Comparison of ENCODE assay signal across 12 cellular contexts in the genomic region with DNA sequence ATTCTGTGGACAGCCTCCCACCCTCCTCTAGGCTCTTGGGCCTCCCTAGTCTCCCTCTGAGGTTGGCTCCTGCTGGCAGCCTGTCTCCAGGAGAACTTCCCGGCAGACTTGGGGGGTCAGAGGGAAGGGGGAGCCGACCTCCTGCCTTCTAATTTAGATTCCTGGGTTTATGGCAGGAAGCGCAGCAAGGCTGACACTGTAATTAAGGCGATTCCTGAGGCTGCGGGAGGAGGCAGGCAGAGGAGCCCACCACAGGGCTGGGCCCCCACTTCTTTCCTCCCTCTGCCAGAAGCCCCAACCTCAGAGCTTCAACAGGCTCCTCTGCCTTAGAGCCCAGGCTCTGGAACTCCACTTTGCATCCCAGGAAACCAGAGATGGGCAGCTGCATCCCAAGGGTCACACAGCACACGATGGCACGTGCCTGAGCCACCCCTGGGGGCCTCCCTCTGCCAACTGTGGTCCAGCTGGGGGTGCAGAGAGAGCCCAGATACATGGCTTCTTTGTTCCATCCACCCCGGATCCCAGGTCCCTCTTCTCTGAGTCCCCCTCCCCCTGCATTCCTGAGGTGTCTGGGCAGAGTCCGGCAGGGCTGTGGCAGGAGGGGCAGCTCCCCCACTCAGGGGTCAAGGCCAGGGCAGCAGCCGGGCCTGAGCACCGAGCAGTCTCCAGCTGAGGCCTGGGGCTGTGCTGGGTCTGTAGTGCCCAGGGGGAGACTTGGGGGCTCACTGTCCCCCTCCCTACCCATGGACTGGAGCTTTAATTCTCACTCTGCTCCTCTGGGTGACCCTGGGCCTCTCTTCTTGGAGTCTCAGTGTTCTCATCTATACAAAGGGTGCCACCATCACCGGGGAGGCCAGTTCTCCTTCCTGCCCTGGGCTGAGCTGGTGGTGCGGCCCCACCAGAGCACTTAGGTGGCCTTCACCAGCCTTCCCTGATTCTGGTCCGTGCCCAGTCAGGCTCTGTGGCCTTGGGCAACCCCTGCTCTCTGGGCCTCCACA. TPM values are rescaled to one million over a fixed set of nuclear protein-coding genes. Genes with fewer than 3 reads are reported as not detected.
A peak's percentile ranks its signal among the peaks of the same experiment; 100 is the strongest.
DNase-seq lines count a peak whose midpoint lies in the region; ATAC-seq, FAIRE-seq and TF ChIP-seq lines count a peak whose summit lies in the region.
"Had no signal": no experiment of that assay in that cellular context is flagged by ENCODE, and none has a peak within 500 bp of the region (broad histone marks: within the 10 kb centered on the region; RNA-seq: fewer than 3 reads in every experiment).

No MANE protein-coding gene starts in this region.

- H3K27ac ChIP-seq in K562 (ENCODE audit: extremely low read depth, low read depth, low read length) = no peak overlapping the region
- H3K27ac ChIP-seq in lower lobe of right lung = no peak overlapping the region
- no peak overlapping the region for H3K27ac ChIP-seq in upper lobe of right lung
- no peak overlapping the region for H3K27ac ChIP-seq in foreskin keratinocyte
- H3K27ac ChIP-seq: thoracic aorta had no signal

- H4K20me1 ChIP-seq in K562 (replicated peaks; ENCODE audit: control insufficient read depth, insufficient read depth, low read length) = no peaks in the 10 kb centered on the region; the same call in 1 of the 2 replicates

- no peak for TF ChIP-seq CTCF in K562 (IDR thresholded peaks at IDR 0.05 in 2 of 3, conservative IDR thresholded peaks at IDR 0.05 in 1 of 3; ENCODE audit: insufficient read depth in 2 of 3, low read depth in 1 of 3, low read length in 3 of 3)
- TF ChIP-seq CTCF in lower lobe of right lung (IDR thresholded peaks at IDR 0.05) = no peak
- TF ChIP-seq CTCF in upper lobe of right lung (IDR thresholded peaks at IDR 0.05) = no peak
- no peak for TF ChIP-seq CTCF in foreskin keratinocyte (conservative IDR thresholded peaks at IDR 0.05)

- H3K27me3 ChIP-seq in K562 (ENCODE audit: control insufficient read depth in 2 of 2, insufficient read depth in 2 of 2, low read length in 2 of 2) = no peaks in the 10 kb centered on the region
- no peaks in the 10 kb centered on the region for H3K27me3 ChIP-seq in lower lobe of right lung (ENCODE audit: low read depth)
- H3K27me3 ChIP-seq in upper lobe of right lung = no peaks in the 10 kb centered on the region
- H3K27me3 ChIP-seq in foreskin keratinocyte = peaks cover 11% of the 10 kb centered on the region

- TF ChIP-seq RAD21 in K562 (CRISPR knock-in tag; conservative IDR thresholded peaks at IDR 0.05 in 1 of 2, IDR thresholded peaks at IDR 0.05 in 1 of 2) = no peak

- no peak overlapping the region for H3K4me2 ChIP-seq in K562 (ENCODE audit: insufficient read depth, low read length)

- TF ChIP-seq EP300 in K562 (IDR thresholded peaks at IDR 0.05; ENCODE audit: low read length) = no peak

- peak; percentile 40 for FAIRE-seq in HTR-8/SVneo (lab: Jason Lieb, UNC)
- no peak for FAIRE-seq in K562 (lab: Jason Lieb, UNC)

- intact Hi-C loops in K562 (cut with micrococcal nuclease) = no loop called here
- intact Hi-C loops in lower lobe of right lung (cut with DNase I) = no loop called here
- intact Hi-C loops in upper lobe of right lung (cut with DNase I) = no loop called here

- no peaks in the 10 kb centered on the region for H3K9me1 ChIP-seq in K562 (ENCODE audit: control insufficient read depth, insufficient read depth, low read length)

- ATAC-seq in K562 (peak; percentile 37), lower lobe of right lung (peak; percentile 20 to 32), upper lobe of right lung (peak; percentile 25), GM21367 (IDR thresholded peaks at IDR 0.05; ENCODE audit: unreplicated experiment) (no peak), GM21390 (IDR thresholded peaks at IDR 0.05; ENCODE audit: unreplicated experiment) (no peak), GM21447 (IDR thresholded peaks at IDR 0.05; ENCODE audit: unreplicated experiment) (no peak), foreskin keratinocyte (no peak)

- POLR2A ChIA-PET in K562 (lab: Yijun Ruan, JAX) = interaction anchor here (0.5 to 1.7 kb wide), 6 partner anchors 8 to 826 kb away, joined by 3 to 5 read pairs (median 4); no protein-coding TSS in a partner anchor

- peak overlapping the region in 1 of 2 experiments; percentile 79; a peak in 2 of 4 replicates for H3K9ac ChIP-seq in K562 (ENCODE audit: insufficient read depth in 1 of 2, low read depth in 2 of 2, low read length in 2 of 2)

- peaks cover 7% of the 10 kb centered on the region; the same call in 1 of the 2 replicates for H3K9me3 ChIP-seq in K562 (replicated peaks; ENCODE audit: control insufficient read depth, insufficient read depth, low read depth, low read length)
- peaks cover 12% of the 10 kb centered on the region for H3K9me3 ChIP-seq in lower lobe of right lung
- peaks cover 7% of the 10 kb centered on the region for H3K9me3 ChIP-seq in upper lobe of right lung

- 41% methylated on average over 14 of the region's 14 CpGs for WGBS in K562 (ENCODE audit: insufficient coverage, low coverage, missing lambda C conversion rate)

- no peak overlapping the region for H3K4me3 ChIP-seq in K562
- H3K4me3 ChIP-seq in lower lobe of right lung = no peak overlapping the region
- no peak overlapping the region for H3K4me3 ChIP-seq in upper lobe of right lung
- H3K4me3 ChIP-seq: thoracic aorta had no signal

- H3K4me1 ChIP-seq in K562 (replicated peaks in 1 of 2; ENCODE audit: control insufficient read depth in 2 of 2, insufficient read depth in 2 of 2, low read length in 2 of 2) (peaks cover 0 to 39% of the 10 kb centered on the region in 2 experiments; a peak in 3 of 5 replicates), lower lobe of right lung (no peaks in the 10 kb centered on the region), upper lobe of right lung (no peaks in the 10 kb centered on the region), foreskin keratinocyte (peaks cover 6% of the 10 kb centered on the region)

- CTCF ChIA-PET in K562 (lab: Yijun Ruan, JAX; ENCODE audit: low intra/inter-chr PET ratio) = no interaction called here

- H3K36me3 ChIP-seq in K562 (ENCODE audit: control insufficient read depth, insufficient read depth, low read length) (no peaks in the 10 kb centered on the region), lower lobe of right lung (no peaks in the 10 kb centered on the region), upper lobe of right lung (no peaks in the 10 kb centered on the region)
- H3K36me3 ChIP-seq: thoracic aorta had no signal

- peak; percentile 64 for DNase-seq in HTR-8/SVneo (ENCODE audit: insufficient read length, low spot score)
- DNase-seq in K562 (ENCODE audit: extremely low read depth in 1 of 4, low spot score in 3 of 4) = peak in 2 of 4 experiments; percentile 57 to 60
- no peak for DNase-seq in lower lobe of right lung
- DNase-seq in upper lobe of right lung = no peak
- DNase-seq in foreskin keratinocyte = no peak
- DNase-seq: COR-L47, Karpas-422, NCI-H187 treated with DMSO at 0.1 percent for 48 hours had no signal

- no peak overlapping the region for H2AFZ ChIP-seq in K562 (ENCODE audit: low read depth, low read length)

- no TSS peak for BruUV-seq in K562 (replicated peaks; lab: Mats Ljungman, UMichigan)

- TF ChIP-seq POLR2A in K562 (conservative IDR thresholded peaks at IDR 0.05) = no peak

- in situ Hi-C loops in K562 (cut with MboI) = no loop called here

- H3K79me2 ChIP-seq in K562 (ENCODE audit: control insufficient read depth, insufficient read depth, low read length) = no peaks in the 10 kb centered on the region

RNA-seq across cellular contexts. Expression of a gene that starts 39.4 kb away (rescaled TPM):
- total RNA-seq in K562 (2011; cell fraction: chromatin; rRNA removed; ENCODE audit: low replicate concordance) = 0.23 TPM in 1 of 2 replicates, not detected in the other
- not detected in 2 replicates for total RNA-seq in K562 (2011; cell fraction: nucleolus; rRNA removed)
- total RNA-seq in K562 (2011; cell fraction: nucleoplasm; rRNA removed) = not detected in 2 replicates
- not detected in 2 replicates for total RNA-seq in K562 (2014; rRNA removed)
- total RNA-seq in K562 (2014; rRNA removed; fragmentation: Illumina TruSeq; extraction: Trizol) = not detected in 2 replicates
- total RNA-seq in K562 (2015; rRNA removed; fragmentation: Illumina TruSeq; extraction: Trizol) = not detected in 2 replicates
- total RNA-seq in K562 (2021) = 0.16 and 0.18 TPM in 2 replicates
- 0.10 and 0.12 TPM in 2 replicates for polyA plus RNA-seq in K562 (2011; rRNA removed)
- polyA plus RNA-seq in K562 (2011; cell fraction: cytosol; rRNA removed) = 0.18 and 0.64 TPM in 2 replicates
- 0.17 and 0.18 TPM in 2 replicates for polyA plus RNA-seq in K562 (2011; cell fraction: nucleus; rRNA removed)
- polyA plus RNA-seq in K562 (2012) = 0.07 and 0.32 TPM in 2 replicates
- 0.11 TPM in 1 of 2 replicates, not detected in the other for polyA plus RNA-seq in K562 (2014; fragmentation: Illumina TruSeq; extraction: Trizol)
- not detected for polyA plus RNA-seq in K562 (2014; fragmentation: Nextera tagmentation; extraction: Ambion mirVana)
- polyA plus RNA-seq in K562 (2014; rRNA removed) = 0.29 TPM in 1 of 2 replicates, not detected in the other
- polyA minus RNA-seq in K562 (2011; rRNA and poly(A)+ RNA removed) = not detected in 2 replicates
- polyA minus RNA-seq in K562 (2011; cell fraction: cytosol; rRNA and poly(A)+ RNA removed) = 0.86 TPM in 1 of 2 replicates, not detected in the other
- 0.13 TPM in 1 of 2 replicates, not detected in the other for polyA minus RNA-seq in K562 (2011; cell fraction: nucleus; rRNA and poly(A)+ RNA removed)
- not detected for total RNA-seq in lower lobe of right lung
- not detected for total RNA-seq in upper lobe of right lung
- 0.53 and 0.65 TPM in 2 replicates for total RNA-seq in foreskin keratinocyte
- polyA plus RNA-seq in foreskin keratinocyte = 1.0 and 1.4 TPM in 2 replicates
- total RNA-seq: thoracic aorta had no signal

RNA-seq across cellular contexts. Expression of a gene that starts 43.0 kb away (rescaled TPM):
- total RNA-seq in K562 (2011; cell fraction: chromatin; rRNA removed; ENCODE audit: low replicate concordance) = 0.55 and 1.5 TPM in 2 replicates
- 0.79 and 1.2 TPM in 2 replicates for total RNA-seq in K562 (2011; cell fraction: nucleolus; rRNA removed)
- 0.15 and 0.23 TPM in 2 replicates for total RNA-seq in K562 (2011; cell fraction: nucleoplasm; rRNA removed)
- total RNA-seq in K562 (2014; rRNA removed) (not detected in 2 replicates), K562 (2014; rRNA removed; fragmentation: Illumina TruSeq; extraction: Trizol) (0.04 and 0.06 TPM in 2 replicates), K562 (2015; rRNA removed; fragmentation: Illumina TruSeq; extraction: Trizol) (not detected in 2 replicates), K562 (2021) (0.36 and 0.40 TPM in 2 replicates), lower lobe of right lung (20.4 TPM), upper lobe of right lung (44.8 TPM), foreskin keratinocyte (138 and 139 TPM in 2 replicates)
- polyA plus RNA-seq in K562 (2011; rRNA removed) (0.16 and 0.17 TPM in 2 replicates), K562 (2014; fragmentation: Illumina TruSeq; extraction: Trizol) (0.07 and 0.12 TPM in 2 replicates), K562 (2014; fragmentation: Nextera tagmentation; extraction: Ambion mirVana) (not detected), K562 (2014; rRNA removed) (0.05 TPM in 2 replicates), foreskin keratinocyte (70.5 and 77.6 TPM in 2 replicates)
- polyA plus RNA-seq in K562 (2011; cell fraction: cytosol; rRNA removed) = 0.09 and 0.70 TPM in 2 replicates
- 0.24 and 0.92 TPM in 2 replicates for polyA plus RNA-seq in K562 (2011; cell fraction: nucleus; rRNA removed)
- polyA plus RNA-seq in K562 (2012) = 0.07 and 0.09 TPM in 2 replicates
- polyA minus RNA-seq in K562 (2011; rRNA and poly(A)+ RNA removed) = 0.15 and 0.28 TPM in 2 replicates
- 1.7 and 2.2 TPM in 2 replicates for polyA minus RNA-seq in K562 (2011; cell fraction: cytosol; rRNA and poly(A)+ RNA removed)
- polyA minus RNA-seq in K562 (2011; cell fraction: nucleus; rRNA and poly(A)+ RNA removed) = 0.33 and 0.81 TPM in 2 replicates

Comparison
In these comparisons a context has a peak if more than half of its experiments do, and no peak if none do; other contexts are left out.
1. ATAC-seq: peak in K562 (single experiment), lower lobe of right lung (2 of 2) and upper lobe of right lung (single experiment); none in GM21367 (single experiment), GM21390 (single experiment), GM21447 (single experiment) and foreskin keratinocyte (single experiment).